In genomic region chr17:44109312-44109630, GRCh38 we compare ENCODE assay signal across 12 cellular contexts.
DNase-seq lines count a peak whose midpoint lies in the region; ATAC-seq, FAIRE-seq and TF ChIP-seq lines count a peak whose summit lies in the region.
"Had no signal": no experiment of that assay in that cellular context is flagged by ENCODE, and none has a peak within 500 bp of the region (broad histone marks: within the 10 kb centered on the region; RNA-seq: fewer than 3 reads in every experiment).

No MANE protein-coding gene starts in this region.

- DNase-seq in NT2/D1 (ENCODE audit: low read depth, low spot score) (no peak), coronary artery (ENCODE audit: low spot score) (no peak), tibial artery (no peak), NCI-H345 (lab: John Stamatoyannopoulos, UW) (no peak), urothelium cell line (ENCODE audit: low spot score) (no peak), COLO829 (ENCODE audit: low spot score) (no peak)
- DNase-seq: activated CD4-positive, alpha-beta T cell treated with anti-CD3 and anti-CD28 coated beads, Interleukin-2, amount 50 U/mL, for 48 hours; activated naive CD4-positive, alpha-beta T cell treated with Interleukin-2 at 50 U/mL for 16 hours; NCI-H2029 treated with DMSO at 0.1 percent for 48 hours; T-helper 1 cell had no signal

- no peaks in the 10 kb centered on the region for H3K9me3 Mint-ChIP-seq in nephron

- H3K4me1 ChIP-seq in NT2/D1 (ENCODE audit: insufficient read depth, insufficient read length) (peaks cover 49% of the 10 kb centered on the region), tibial artery (peaks cover 22 to 96% (median 90%) of the 10 kb centered on the region in 4 donors)

- peak overlapping the region; percentile 43 for H3K9ac ChIP-seq in NT2/D1 (ENCODE audit: insufficient read length, low read depth)

- no peak for ATAC-seq in GM21381 (IDR thresholded peaks at IDR 0.05; ENCODE audit: unreplicated experiment)

- TF ChIP-seq CTCF in coronary artery (IDR thresholded peaks at IDR 0.05) = no peak
- TF ChIP-seq CTCF in nephron (IDR thresholded peaks at IDR 0.05; ENCODE audit: unreplicated experiment in 3 of 3) = no peak
- no peak for TF ChIP-seq CTCF in tibial artery (IDR thresholded peaks at IDR 0.05)

- peaks cover 18% of the 10 kb centered on the region for H3K36me3 ChIP-seq in NT2/D1 (ENCODE audit: insufficient read depth, insufficient read length, low read length)
- H3K36me3 ChIP-seq in tibial artery = peaks cover 3 to 18% (median 9%) of the 10 kb centered on the region in 3 donors

- peaks cover 7% of the 10 kb centered on the region for H3K36me3 Mint-ChIP-seq in nephron (ENCODE audit: low read depth)

- H3K9me3 ChIP-seq in NT2/D1 (ENCODE audit: insufficient read depth, low read length) (no peaks in the 10 kb centered on the region), tibial artery (no peaks in the 10 kb centered on the region)

- intact Hi-C loops in tibial artery (cut with DNase I; ENCODE audit: low total_unique reads) = loop anchor here (5.0 kb wide), 1 partner anchor 37 kb away; the partner anchor contains the start of gene G6PC3

- H3K4me1 Mint-ChIP-seq in nephron = peaks cover 67% of the 10 kb centered on the region

- H3K27ac ChIP-seq in coronary artery = peak overlapping the region; percentile 88 to 97
- H3K27ac ChIP-seq in tibial artery = peak overlapping the region; percentile 84 to 91

- H3K27me3 ChIP-seq in NT2/D1 (ENCODE audit: insufficient read depth, insufficient read length) (peaks cover 28% of the 10 kb centered on the region), tibial artery (no peaks in the 10 kb centered on the region)

- H3K27ac Mint-ChIP-seq in nephron = no peak overlapping the region

- peak overlapping the region in 2 of 3 experiments; percentile 51 to 66 for H3K4me3 Mint-ChIP-seq in nephron

- H3K27me3 Mint-ChIP-seq in nephron (ENCODE audit: low read depth) = no peaks in the 10 kb centered on the region

- FAIRE-seq in urothelium cell line (lab: Jason Lieb, UNC) = no peak

- no peak overlapping the region for H3K4me3 ChIP-seq in NT2/D1 (ENCODE audit: insufficient read length, low read depth)
- H3K4me3 ChIP-seq in coronary artery = peak overlapping the region; percentile 70
- peak overlapping the region; percentile 53 to 56 for H3K4me3 ChIP-seq in tibial artery
